In the genomic region with DNA sequence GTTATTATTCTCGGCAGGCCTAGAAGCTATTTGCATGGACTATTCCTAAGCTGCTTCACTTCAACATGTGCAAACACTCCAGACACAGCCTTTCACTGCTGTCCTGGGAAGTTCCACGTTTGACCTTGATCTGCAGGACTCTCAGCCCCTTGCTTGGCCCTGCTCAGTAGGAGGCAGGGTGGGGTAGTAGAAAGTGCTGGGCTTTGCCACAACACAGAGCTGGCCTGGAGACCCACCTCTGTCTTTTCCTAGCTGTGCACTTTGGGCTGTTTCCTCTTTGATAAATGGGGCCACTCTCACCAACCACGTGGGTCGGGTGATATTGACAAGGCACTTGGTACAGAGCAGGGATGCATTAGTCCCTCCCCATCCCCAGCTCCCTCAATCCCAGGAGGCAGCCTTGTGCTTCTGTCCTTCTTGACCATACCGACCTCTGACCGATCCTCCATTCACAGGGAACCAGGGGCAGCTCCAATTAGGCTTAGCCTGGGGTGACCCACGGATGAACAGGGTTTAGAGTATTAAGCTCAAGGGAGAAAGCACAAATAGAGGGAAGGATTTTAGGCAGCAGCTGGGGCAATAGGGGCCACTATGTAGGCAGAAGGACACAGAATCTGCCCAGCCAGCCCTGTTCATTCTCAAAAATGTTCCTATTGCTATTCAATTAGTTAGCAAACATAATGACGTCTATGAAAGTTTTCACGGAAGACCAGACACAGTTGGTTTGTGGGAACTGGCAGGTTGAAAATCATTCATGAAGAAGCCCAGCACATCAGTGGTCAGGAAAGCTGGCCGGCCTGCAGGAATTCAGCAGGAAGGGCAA, we compare ENCODE assay signal across 1 cellular context.
TF ChIP-seq lines count a peak whose summit lies in the region.

No MANE protein-coding gene starts in this region.

TF ChIP-seq in HepG2, 621 proteins besides CTCF, POLR2A, EP300 and RAD21 (continued from another document and continues in another):
- TF ChIP-seq, protein P1, sequence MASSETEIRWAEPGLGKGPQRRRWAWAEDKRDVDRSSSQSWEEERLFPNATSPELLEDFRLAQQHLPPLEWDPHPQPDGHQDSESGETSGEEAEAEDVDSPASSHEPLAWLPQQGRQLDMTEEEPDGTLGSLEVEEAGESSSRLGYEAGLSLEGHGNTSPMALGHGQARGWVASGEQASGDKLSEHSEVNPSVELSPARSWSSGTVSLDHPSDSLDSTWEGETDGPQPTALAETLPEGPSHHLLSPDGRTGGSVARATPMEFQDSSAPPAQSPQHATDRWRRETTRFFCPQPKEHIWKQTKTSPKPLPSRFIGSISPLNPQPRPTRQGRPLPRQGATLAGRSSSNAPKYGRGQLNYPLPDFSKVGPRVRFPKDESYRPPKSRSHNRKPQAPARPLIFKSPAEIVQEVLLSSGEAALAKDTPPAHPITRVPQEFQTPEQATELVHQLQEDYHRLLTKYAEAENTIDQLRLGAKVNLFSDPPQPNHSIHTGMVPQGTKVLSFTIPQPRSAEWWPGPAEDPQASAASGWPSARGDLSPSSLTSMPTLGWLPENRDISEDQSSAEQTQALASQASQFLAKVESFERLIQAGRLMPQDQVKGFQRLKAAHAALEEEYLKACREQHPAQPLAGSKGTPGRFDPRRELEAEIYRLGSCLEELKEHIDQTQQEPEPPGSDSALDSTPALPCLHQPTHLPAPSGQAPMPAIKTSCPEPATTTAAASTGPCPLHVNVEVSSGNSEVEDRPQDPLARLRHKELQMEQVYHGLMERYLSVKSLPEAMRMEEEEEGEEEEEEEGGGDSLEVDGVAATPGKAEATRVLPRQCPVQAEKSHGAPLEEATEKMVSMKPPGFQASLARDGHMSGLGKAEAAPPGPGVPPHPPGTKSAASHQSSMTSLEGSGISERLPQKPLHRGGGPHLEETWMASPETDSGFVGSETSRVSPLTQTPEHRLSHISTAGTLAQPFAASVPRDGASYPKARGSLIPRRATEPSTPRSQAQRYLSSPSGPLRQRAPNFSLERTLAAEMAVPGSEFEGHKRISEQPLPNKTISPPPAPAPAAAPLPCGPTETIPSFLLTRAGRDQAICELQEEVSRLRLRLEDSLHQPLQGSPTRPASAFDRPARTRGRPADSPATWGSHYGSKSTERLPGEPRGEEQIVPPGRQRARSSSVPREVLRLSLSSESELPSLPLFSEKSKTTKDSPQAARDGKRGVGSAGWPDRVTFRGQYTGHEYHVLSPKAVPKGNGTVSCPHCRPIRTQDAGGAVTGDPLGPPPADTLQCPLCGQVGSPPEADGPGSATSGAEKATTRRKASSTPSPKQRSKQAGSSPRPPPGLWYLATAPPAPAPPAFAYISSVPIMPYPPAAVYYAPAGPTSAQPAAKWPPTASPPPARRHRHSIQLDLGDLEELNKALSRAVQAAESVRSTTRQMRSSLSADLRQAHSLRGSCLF (CRISPR knock-in tag; IDR thresholded peaks at IDR 0.05; ENCODE audit: borderline replicate concordance), result no peak
- TF ChIP-seq FLYWCH1 (CRISPR knock-in tag; IDR thresholded peaks at IDR 0.05), result no peak
- TF ChIP-seq HES4 (CRISPR knock-in tag; IDR thresholded peaks at IDR 0.05; ENCODE audit: borderline replicate concordance), result no peak
- 0 out of 2 replicates have a peak, but pooled peaks have one; percentile 13 for TF ChIP-seq ZNF800 (CRISPR knock-in tag; IDR thresholded peaks at IDR 0.05)
- no peak for TF ChIP-seq ZNF562 (CRISPR knock-in tag; IDR thresholded peaks at IDR 0.05; ENCODE audit: borderline replicate concordance)
- no peak for TF ChIP-seq ZSCAN21 (CRISPR knock-in tag; IDR thresholded peaks at IDR 0.05; ENCODE audit: borderline replicate concordance)
- TF ChIP-seq SMAD3 (CRISPR knock-in tag; IDR thresholded peaks at IDR 0.05), result no peak
- TF ChIP-seq ZFP36 (IDR thresholded peaks at IDR 0.05; ENCODE audit: borderline replicate concordance, low read depth, low read length, partially characterized antibody), result no peak
- no peak for TF ChIP-seq KDM4B (CRISPR knock-in tag; IDR thresholded peaks at IDR 0.05)
- TF ChIP-seq, protein P2, sequence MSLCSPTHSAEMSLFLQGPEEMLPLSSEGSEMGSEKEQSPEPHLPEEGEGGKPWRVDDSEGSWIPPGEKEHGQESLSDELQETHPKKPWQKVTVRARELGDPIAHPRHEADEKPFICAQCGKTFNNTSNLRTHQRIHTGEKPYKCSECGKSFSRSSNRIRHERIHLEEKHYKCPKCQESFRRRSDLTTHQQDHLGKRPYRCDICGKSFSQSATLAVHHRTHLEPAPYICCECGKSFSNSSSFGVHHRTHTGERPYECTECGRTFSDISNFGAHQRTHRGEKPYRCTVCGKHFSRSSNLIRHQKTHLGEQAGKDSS (CRISPR knock-in tag; IDR thresholded peaks at IDR 0.05; ENCODE audit: borderline replicate concordance, low read depth), result no peak
- TF ChIP-seq SUZ12 (IDR thresholded peaks at IDR 0.05; ENCODE audit: low read depth, low read length), result no peak
- no peak for TF ChIP-seq SP4 (CRISPR knock-in tag; IDR thresholded peaks at IDR 0.05)
- no peak for TF ChIP-seq CHD2 (IDR thresholded peaks at IDR 0.05; ENCODE audit: low read depth, low read length)
- no peak for TF ChIP-seq SCMH1 (CRISPR knock-in tag; IDR thresholded peaks at IDR 0.05; ENCODE audit: borderline replicate concordance)
- TF ChIP-seq BORCS8-MEF2B (CRISPR knock-in tag; IDR thresholded peaks at IDR 0.05), result peak; percentile 27; the same call in 1 of the 2 replicates
- peak; percentile 62; the same call in 1 of the 2 replicates for TF ChIP-seq SPEN (CRISPR knock-in tag; IDR thresholded peaks at IDR 0.05; ENCODE audit: low read depth)
- no peak for TF ChIP-seq CEBPB (IDR thresholded peaks at IDR 0.05; ENCODE audit: borderline replicate concordance, low read depth, low read length)
- TF ChIP-seq SP2 (CRISPR knock-in tag; IDR thresholded peaks at IDR 0.05), result no peak
- TF ChIP-seq, protein P3, sequence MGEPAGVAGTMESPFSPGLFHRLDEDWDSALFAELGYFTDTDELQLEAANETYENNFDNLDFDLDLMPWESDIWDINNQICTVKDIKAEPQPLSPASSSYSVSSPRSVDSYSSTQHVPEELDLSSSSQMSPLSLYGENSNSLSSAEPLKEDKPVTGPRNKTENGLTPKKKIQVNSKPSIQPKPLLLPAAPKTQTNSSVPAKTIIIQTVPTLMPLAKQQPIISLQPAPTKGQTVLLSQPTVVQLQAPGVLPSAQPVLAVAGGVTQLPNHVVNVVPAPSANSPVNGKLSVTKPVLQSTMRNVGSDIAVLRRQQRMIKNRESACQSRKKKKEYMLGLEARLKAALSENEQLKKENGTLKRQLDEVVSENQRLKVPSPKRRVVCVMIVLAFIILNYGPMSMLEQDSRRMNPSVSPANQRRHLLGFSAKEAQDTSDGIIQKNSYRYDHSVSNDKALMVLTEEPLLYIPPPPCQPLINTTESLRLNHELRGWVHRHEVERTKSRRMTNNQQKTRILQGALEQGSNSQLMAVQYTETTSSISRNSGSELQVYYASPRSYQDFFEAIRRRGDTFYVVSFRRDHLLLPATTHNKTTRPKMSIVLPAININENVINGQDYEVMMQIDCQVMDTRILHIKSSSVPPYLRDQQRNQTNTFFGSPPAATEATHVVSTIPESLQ (CRISPR knock-in tag; conservative IDR thresholded peaks at IDR 0.05), result no peak
- TF ChIP-seq ERF (CRISPR knock-in tag; IDR thresholded peaks at IDR 0.05), result peak; percentile 79
- TF ChIP-seq CREB3 (CRISPR knock-in tag; IDR thresholded peaks at IDR 0.05), result no peak
- TF ChIP-seq ZNF205 (CRISPR knock-in tag; IDR thresholded peaks at IDR 0.05), result no peak
- TF ChIP-seq, protein P4, sequence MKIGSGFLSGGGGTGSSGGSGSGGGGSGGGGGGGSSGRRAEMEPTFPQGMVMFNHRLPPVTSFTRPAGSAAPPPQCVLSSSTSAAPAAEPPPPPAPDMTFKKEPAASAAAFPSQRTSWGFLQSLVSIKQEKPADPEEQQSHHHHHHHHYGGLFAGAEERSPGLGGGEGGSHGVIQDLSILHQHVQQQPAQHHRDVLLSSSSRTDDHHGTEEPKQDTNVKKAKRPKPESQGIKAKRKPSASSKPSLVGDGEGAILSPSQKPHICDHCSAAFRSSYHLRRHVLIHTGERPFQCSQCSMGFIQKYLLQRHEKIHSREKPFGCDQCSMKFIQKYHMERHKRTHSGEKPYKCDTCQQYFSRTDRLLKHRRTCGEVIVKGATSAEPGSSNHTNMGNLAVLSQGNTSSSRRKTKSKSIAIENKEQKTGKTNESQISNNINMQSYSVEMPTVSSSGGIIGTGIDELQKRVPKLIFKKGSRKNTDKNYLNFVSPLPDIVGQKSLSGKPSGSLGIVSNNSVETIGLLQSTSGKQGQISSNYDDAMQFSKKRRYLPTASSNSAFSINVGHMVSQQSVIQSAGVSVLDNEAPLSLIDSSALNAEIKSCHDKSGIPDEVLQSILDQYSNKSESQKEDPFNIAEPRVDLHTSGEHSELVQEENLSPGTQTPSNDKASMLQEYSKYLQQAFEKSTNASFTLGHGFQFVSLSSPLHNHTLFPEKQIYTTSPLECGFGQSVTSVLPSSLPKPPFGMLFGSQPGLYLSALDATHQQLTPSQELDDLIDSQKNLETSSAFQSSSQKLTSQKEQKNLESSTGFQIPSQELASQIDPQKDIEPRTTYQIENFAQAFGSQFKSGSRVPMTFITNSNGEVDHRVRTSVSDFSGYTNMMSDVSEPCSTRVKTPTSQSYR (CRISPR knock-in tag; IDR thresholded peaks at IDR 0.05; ENCODE audit: borderline replicate concordance), result no peak; the same call in 1 of the 2 replicates
- TF ChIP-seq ZNF3 (CRISPR knock-in tag; IDR thresholded peaks at IDR 0.05), result no peak
- no peak for TF ChIP-seq ZBTB1 (CRISPR knock-in tag; IDR thresholded peaks at IDR 0.05; ENCODE audit: borderline replicate concordance)
- TF ChIP-seq, protein P5, sequence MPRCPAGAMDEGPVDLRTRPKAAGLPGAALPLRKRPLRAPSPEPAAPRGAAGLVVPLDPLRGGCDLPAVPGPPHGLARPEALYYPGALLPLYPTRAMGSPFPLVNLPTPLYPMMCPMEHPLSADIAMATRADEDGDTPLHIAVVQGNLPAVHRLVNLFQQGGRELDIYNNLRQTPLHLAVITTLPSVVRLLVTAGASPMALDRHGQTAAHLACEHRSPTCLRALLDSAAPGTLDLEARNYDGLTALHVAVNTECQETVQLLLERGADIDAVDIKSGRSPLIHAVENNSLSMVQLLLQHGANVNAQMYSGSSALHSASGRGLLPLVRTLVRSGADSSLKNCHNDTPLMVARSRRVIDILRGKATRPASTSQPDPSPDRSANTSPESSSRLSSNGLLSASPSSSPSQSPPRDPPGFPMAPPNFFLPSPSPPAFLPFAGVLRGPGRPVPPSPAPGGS (CRISPR knock-in tag; IDR thresholded peaks at IDR 0.05), result no peak
- TF ChIP-seq U2AF1 (optimal IDR thresholded peaks at IDR 0.05; ENCODE audit: low read depth, low read length), result no peak
- TF ChIP-seq SMARCC2 (IDR thresholded peaks at IDR 0.05), result no peak
- TF ChIP-seq REPIN1 (CRISPR knock-in tag; IDR thresholded peaks at IDR 0.05; ENCODE audit: borderline replicate concordance, low read depth), result peak; percentile 22; the same call in 1 of the 2 replicates
- TF ChIP-seq ZNF18 (CRISPR knock-in tag; IDR thresholded peaks at IDR 0.05; ENCODE audit: insufficient replicate concordance), result no peak
- TF ChIP-seq KMT2A (CRISPR knock-in tag; IDR thresholded peaks at IDR 0.05), result peak; percentile 30; the same call in 1 of the 2 replicates
- TF ChIP-seq ZNF253 (CRISPR knock-in tag; IDR thresholded peaks at IDR 0.05; ENCODE audit: borderline replicate concordance), result no peak
- no peak for TF ChIP-seq PRPF4 (IDR thresholded peaks at IDR 0.05; ENCODE audit: low read depth, low read length, poor library complexity, severe bottlenecking)
- TF ChIP-seq ZNF431 (CRISPR knock-in tag; IDR thresholded peaks at IDR 0.05; ENCODE audit: borderline replicate concordance, low read depth), result peak; percentile 67; the same call in 1 of the 2 replicates
- TF ChIP-seq, protein P6, sequence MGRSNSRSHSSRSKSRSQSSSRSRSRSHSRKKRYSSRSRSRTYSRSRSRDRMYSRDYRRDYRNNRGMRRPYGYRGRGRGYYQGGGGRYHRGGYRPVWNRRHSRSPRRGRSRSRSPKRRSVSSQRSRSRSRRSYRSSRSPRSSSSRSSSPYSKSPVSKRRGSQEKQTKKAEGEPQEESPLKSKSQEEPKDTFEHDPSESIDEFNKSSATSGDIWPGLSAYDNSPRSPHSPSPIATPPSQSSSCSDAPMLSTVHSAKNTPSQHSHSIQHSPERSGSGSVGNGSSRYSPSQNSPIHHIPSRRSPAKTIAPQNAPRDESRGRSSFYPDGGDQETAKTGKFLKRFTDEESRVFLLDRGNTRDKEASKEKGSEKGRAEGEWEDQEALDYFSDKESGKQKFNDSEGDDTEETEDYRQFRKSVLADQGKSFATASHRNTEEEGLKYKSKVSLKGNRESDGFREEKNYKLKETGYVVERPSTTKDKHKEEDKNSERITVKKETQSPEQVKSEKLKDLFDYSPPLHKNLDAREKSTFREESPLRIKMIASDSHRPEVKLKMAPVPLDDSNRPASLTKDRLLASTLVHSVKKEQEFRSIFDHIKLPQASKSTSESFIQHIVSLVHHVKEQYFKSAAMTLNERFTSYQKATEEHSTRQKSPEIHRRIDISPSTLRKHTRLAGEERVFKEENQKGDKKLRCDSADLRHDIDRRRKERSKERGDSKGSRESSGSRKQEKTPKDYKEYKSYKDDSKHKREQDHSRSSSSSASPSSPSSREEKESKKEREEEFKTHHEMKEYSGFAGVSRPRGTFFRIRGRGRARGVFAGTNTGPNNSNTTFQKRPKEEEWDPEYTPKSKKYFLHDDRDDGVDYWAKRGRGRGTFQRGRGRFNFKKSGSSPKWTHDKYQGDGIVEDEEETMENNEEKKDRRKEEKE (IDR thresholded peaks at IDR 0.05), result no peak
- no peak for TF ChIP-seq GLI4 (CRISPR knock-in tag; IDR thresholded peaks at IDR 0.05; ENCODE audit: borderline replicate concordance)
